Comparison of ENCODE assay signal across 19 cellular contexts in the genomic region with DNA sequence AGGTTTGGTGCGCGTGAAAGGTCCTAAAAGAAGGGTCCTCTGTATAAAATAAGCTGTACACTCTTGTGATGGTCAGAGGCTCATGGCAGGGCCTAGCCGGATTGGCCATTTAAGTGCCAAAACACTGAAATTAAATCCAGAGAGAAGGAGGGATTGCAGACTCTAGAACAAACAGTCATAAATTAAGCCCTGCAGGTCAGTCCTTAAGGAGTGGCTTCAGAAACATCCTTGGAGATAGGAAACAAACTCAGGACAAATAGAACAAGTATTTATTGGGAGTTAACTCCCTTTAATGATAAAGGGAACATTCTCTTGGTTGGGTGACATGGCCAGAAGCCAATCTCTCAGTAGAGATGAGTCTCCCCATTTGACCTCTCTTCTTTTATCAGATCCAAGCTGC. TPM values are rescaled to one million over a fixed set of nuclear protein-coding genes. Genes with fewer than 3 reads are reported as not detected.
"Had no signal": no experiment of that assay in that cellular context is flagged by ENCODE, and none has a peak within 500 bp of the region (broad histone marks: within the 10 kb centered on the region; RNA-seq: fewer than 3 reads in every experiment).

No MANE protein-coding gene starts in this region.

- DNase-seq: activated B cell treated with CpG ODN at 0.5 μM for 24 hours; activated CD4-positive, alpha-beta memory T cell treated with anti-CD3 and anti-CD28 coated beads for 36 hours; activated CD4-positive, alpha-beta T cell treated with anti-CD3 and anti-CD28 coated beads for 4 hours; activated T-cell treated with anti-CD3 and anti-CD28 coated beads for 4 hours; amniotic stem cell; colonic mucosa; erythroblast; gastrocnemius medialis; head of caudate nucleus; kidney; left ventricle myocardium inferior; mammary epithelial cell; naive B cell; ovary; stimulated activated CD4-positive, alpha-beta T cell treated with anti-CD3 and anti-CD28 coated beads, Interleukin-4, amount 100 ng/mL, for 24 hours; stomach had no signal

- H3K27ac ChIP-seq: colonic mucosa, gastrocnemius medialis, left ventricle myocardium inferior, ovary, stomach had no signal

- H3K36me3 ChIP-seq: colonic mucosa, gastrocnemius medialis, left ventricle myocardium inferior, ovary, right lobe of liver, stomach had no signal

- H3K4me2 ChIP-seq: smooth muscle cell had no signal

- H3K27me3 ChIP-seq: colonic mucosa, gastrocnemius medialis, ovary, right lobe of liver, stomach had no signal

- H3K9me3 ChIP-seq: colonic mucosa, gastrocnemius medialis, left ventricle myocardium inferior, ovary, right lobe of liver, stomach had no signal

- H3K4me1 ChIP-seq: colonic mucosa, gastrocnemius medialis had no signal

- ATAC-seq: gastrocnemius medialis; stimulated activated effector memory CD8-positive, alpha-beta T cell treated with anti-CD3 and anti-CD28 coated beads, Interleukin-12 subunit alpha, Interleukin-12 subunit beta, amount 100 ng/mL, for 72 hours had no signal

- H3K4me3 ChIP-seq: colonic mucosa, gastrocnemius medialis, left ventricle myocardium inferior, ovary, right lobe of liver, smooth muscle cell, stomach had no signal

RNA-seq across cellular contexts. Expression of a gene that starts 17.4 kb away (rescaled TPM):
- total RNA-seq: activated B cell treated with CpG ODN at 0.5 μM for 24 hours had no signal
